In the genomic region with DNA sequence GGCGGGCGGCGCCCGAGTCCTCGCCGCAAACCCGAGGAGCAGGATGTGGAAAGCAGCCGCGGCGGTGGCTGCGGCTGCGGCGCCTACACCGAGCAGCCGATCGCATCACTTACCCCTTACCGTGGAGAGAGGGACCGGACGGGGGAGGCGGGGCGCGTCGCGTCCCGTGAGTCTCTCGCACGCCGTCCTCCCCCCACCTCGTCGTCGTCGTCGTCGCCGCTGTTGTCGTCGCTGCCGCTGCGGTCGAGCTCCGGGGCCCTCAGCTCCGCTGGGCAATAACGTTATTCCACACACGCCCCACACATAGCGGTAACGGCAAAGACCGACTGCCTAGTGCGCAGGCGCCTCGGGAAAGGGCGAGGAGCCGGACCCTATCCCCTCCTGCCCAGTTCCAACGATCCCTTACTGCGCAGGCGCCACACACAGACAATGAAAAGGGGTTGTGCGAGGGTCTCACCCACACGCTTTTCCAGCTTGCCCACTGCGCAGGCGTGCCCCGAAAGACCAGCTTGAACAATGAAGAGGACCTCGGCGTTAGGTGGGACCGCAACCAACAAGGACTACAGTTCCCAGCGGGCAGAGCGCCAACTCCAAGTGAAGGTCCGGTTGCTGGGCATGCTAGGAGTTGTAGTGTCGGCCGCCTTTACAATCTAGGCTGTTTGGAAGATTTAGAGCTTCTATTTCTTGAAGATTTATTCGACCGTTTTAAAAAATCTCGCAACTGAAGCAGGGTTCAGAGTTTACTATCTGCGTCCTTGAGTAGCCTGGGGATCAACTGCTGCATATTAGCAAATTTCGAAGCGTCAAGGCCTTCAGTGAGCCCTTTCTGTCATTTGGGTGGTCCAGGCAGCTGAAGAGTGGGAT, we compare ENCODE assay signal across 8 cellular contexts. TPM values are rescaled to one million over a fixed set of nuclear protein-coding genes. Genes with fewer than 3 reads are reported as not detected.
DNase-seq lines count a peak whose midpoint lies in the region; TF ChIP-seq lines count a peak whose summit lies in the region.

A gene (minus strand): TSS at position 355 of the 864 bp plus-strand sequence. CDS start 30,001 bp downstream, outside the sequence.

- peak within 1 kb of the TSS; percentile 97 for H3K27ac Mint-ChIP-seq in mesothelial cell of epicardium

- peak within 1 kb of the TSS; percentile 96 for H3K4me3 Mint-ChIP-seq in mesothelial cell of epicardium

- in situ Hi-C loops in endometrial microvascular endothelial cells (cut with HindIII; ENCODE audit: inconsistent ontology term, low pct_unique_long_range_greater_than_20kb, low sequenced_read_pairs) = no loop called here

- TF ChIP-seq CTCF in GM20000 (IDR thresholded peaks at IDR 0.05; ENCODE audit: extremely low read depth, missing control alignments) = no peak
- no peak for TF ChIP-seq CTCF in mesothelial cell of epicardium (IDR thresholded peaks at IDR 0.05; ENCODE audit: unreplicated experiment)

- peaks cover 39% of the 10 kb centered on the region for H3K4me1 Mint-ChIP-seq in mesothelial cell of epicardium

- H3K36me3 Mint-ChIP-seq in mesothelial cell of epicardium = no peaks in the 10 kb centered on the region

- DNase-seq in COLO668 (lab: John Stamatoyannopoulos, UW; ENCODE audit: unreplicated experiment) = peak; percentile 98
- peak; percentile 90 for DNase-seq in GM20000 (ENCODE audit: low spot score)
- peak; percentile 97 for DNase-seq in HT-29 (ENCODE audit: low spot score)
- DNase-seq in NOMO-1 treated with dmso at 0.1 percent for 144 hours (lab: John Stamatoyannopoulos, UW; ENCODE audit: unreplicated experiment) = peak; percentile 90
- DNase-seq in activated CD8-positive, alpha-beta memory T cell treated with anti-CD3 and anti-CD28 coated beads, Interleukin-2, amount 50 U/mL, for 1 hour (ENCODE audit: extremely low read depth) = peak; percentile 84
- peak; percentile 98 for DNase-seq in mesothelial cell of epicardium (ENCODE audit: low spot score in 2 of 2, unreplicated experiment in 2 of 2)
- DNase-seq in stimulated activated CD8-positive, alpha-beta memory T cell treated with anti-CD3 and anti-CD28 coated beads, Interleukin-15, amount 100 ng/mL, for 48 hours (ENCODE audit: low read depth in 2 of 2) = peak; percentile 84 to 86

- no peaks in the 10 kb centered on the region for H3K9me3 Mint-ChIP-seq in mesothelial cell of epicardium

- H3K27me3 Mint-ChIP-seq in mesothelial cell of epicardium (ENCODE audit: low read depth) = no peaks in the 10 kb centered on the region

RNA-seq across cellular contexts. Expression of the gene that starts here (rescaled TPM):
- 21.8 and 22.2 TPM in 2 replicates for total RNA-seq in HT-29 (2014; rRNA removed; shearing (Covaris generic))
- 83.3 TPM for total RNA-seq in endometrial microvascular endothelial cells (ENCODE audit: inconsistent ontology term)
- total RNA-seq in mesothelial cell of epicardium = 118 to 129 TPM (median 120 TPM) in 3 replicates

Comparison
In these comparisons a context has a peak if more than half of its experiments do, and no peak if none do; other contexts are left out.
1. Peak in every context shown above with its lines: DNase-seq.